In the genomic region with DNA sequence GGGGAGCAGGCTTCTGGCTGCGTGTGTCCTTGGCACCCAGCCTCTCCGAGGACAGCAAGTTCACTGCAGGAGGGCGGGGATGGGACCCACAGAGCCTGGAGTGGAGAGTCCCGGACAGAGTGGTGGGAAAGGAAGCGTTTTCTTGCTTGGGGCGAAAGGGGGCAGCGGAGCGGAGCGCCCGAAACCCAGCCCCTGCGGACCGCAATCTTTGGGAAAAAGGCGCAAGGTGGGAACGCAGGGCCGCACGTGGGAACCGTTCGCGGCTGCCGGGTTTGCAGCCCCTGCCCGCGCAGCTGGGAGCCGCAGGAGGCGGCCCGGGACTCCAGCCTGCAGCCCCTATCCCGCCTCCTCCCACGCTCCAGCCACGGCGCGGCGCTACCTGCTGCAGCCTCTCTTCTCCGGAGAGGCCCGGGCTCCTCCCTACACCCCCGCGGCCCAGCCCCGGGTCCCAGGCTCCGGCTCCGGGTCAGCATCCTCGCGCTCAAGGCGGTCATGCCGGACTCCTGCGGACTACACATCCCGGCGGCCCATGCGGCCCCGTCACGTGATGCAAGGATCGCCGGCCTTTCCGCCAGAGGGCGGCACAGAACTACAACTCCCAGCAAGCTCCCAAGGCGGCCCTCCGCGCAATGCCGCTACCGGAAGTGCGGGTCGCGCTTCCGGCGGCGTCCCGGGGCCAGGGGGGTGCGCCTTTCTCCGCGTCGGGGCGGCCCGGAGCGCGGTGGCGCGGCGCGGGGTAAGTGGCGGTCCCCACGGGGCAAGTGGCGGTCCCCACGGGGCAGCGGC, we compare ENCODE assay signal across 1 cellular context.
TF ChIP-seq lines count a peak whose summit lies in the region.

Gene NTHL1 (minus strand): TSS at position 505 of the 786 bp plus-strand sequence. CDS start 11 bp downstream, at position 494.
Gene TSC2 (plus strand): TSS at position 656 of the 786 bp plus-strand sequence. CDS start 631 bp downstream, outside the sequence.

TF ChIP-seq in HepG2, 621 proteins besides CTCF, POLR2A, EP300 and RAD21 (continued from another document and continues in another):
- TF ChIP-seq GMEB1 (CRISPR knock-in tag; IDR thresholded peaks at IDR 0.05; ENCODE audit: borderline replicate concordance): peak; percentile 97
- TF ChIP-seq HMG20A (CRISPR knock-in tag; IDR thresholded peaks at IDR 0.05; ENCODE audit: borderline replicate concordance): no peak; the same call in 1 of the 2 replicates
- no peak for TF ChIP-seq ZNF10 (CRISPR knock-in tag; IDR thresholded peaks at IDR 0.05; ENCODE audit: borderline replicate concordance, low read depth)
- TF ChIP-seq ZNF367 (CRISPR knock-in tag; IDR thresholded peaks at IDR 0.05; ENCODE audit: borderline replicate concordance): no peak
- TF ChIP-seq FOXA1 (IDR thresholded peaks at IDR 0.05): no peak
- TF ChIP-seq FOXA1 (CRISPR knock-in tag; IDR thresholded peaks at IDR 0.05): no peak
- TF ChIP-seq ZNF703 (CRISPR knock-in tag; IDR thresholded peaks at IDR 0.05; ENCODE audit: borderline replicate concordance): peak; percentile 57; the same call in 1 of the 2 replicates
- TF ChIP-seq NFATC3 (CRISPR knock-in tag; IDR thresholded peaks at IDR 0.05): 0 out of 2 replicates have a peak, but pooled peaks have one; percentile 4
- peak; percentile 50 for TF ChIP-seq IKZF4 (CRISPR knock-in tag; IDR thresholded peaks at IDR 0.05; ENCODE audit: borderline replicate concordance, low read depth, not compliant biosample characterization)
- TF ChIP-seq, protein P1, sequence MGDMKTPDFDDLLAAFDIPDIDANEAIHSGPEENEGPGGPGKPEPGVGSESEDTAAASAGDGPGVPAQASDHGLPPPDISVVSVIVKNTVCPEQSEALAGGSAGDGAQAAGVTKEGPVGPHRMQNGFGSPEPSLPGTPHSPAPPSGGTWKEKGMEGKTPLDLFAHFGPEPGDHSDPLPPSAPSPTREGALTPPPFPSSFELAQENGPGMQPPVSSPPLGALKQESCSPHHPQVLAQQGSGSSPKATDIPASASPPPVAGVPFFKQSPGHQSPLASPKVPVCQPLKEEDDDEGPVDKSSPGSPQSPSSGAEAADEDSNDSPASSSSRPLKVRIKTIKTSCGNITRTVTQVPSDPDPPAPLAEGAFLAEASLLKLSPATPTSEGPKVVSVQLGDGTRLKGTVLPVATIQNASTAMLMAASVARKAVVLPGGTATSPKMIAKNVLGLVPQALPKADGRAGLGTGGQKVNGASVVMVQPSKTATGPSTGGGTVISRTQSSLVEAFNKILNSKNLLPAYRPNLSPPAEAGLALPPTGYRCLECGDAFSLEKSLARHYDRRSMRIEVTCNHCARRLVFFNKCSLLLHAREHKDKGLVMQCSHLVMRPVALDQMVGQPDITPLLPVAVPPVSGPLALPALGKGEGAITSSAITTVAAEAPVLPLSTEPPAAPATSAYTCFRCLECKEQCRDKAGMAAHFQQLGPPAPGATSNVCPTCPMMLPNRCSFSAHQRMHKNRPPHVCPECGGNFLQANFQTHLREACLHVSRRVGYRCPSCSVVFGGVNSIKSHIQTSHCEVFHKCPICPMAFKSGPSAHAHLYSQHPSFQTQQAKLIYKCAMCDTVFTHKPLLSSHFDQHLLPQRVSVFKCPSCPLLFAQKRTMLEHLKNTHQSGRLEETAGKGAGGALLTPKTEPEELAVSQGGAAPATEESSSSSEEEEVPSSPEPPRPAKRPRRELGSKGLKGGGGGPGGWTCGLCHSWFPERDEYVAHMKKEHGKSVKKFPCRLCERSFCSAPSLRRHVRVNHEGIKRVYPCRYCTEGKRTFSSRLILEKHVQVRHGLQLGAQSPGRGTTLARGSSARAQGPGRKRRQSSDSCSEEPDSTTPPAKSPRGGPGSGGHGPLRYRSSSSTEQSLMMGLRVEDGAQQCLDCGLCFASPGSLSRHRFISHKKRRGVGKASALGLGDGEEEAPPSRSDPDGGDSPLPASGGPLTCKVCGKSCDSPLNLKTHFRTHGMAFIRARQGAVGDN (CRISPR knock-in tag; IDR thresholded peaks at IDR 0.05): peak; percentile 88
- no peak for TF ChIP-seq ZNF841 (CRISPR knock-in tag; IDR thresholded peaks at IDR 0.05; ENCODE audit: borderline replicate concordance)
- no peak for TF ChIP-seq ZNF205 (CRISPR knock-in tag; IDR thresholded peaks at IDR 0.05)
- TF ChIP-seq, protein P2, sequence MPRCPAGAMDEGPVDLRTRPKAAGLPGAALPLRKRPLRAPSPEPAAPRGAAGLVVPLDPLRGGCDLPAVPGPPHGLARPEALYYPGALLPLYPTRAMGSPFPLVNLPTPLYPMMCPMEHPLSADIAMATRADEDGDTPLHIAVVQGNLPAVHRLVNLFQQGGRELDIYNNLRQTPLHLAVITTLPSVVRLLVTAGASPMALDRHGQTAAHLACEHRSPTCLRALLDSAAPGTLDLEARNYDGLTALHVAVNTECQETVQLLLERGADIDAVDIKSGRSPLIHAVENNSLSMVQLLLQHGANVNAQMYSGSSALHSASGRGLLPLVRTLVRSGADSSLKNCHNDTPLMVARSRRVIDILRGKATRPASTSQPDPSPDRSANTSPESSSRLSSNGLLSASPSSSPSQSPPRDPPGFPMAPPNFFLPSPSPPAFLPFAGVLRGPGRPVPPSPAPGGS (CRISPR knock-in tag; IDR thresholded peaks at IDR 0.05): peak; percentile 92
- TF ChIP-seq NFRKB (IDR thresholded peaks at IDR 0.05): no peak
- TF ChIP-seq EHMT2 (IDR thresholded peaks at IDR 0.05; ENCODE audit: borderline replicate concordance, low read depth, low read length): no peak
- no peak for TF ChIP-seq SRY (CRISPR knock-in tag; IDR thresholded peaks at IDR 0.05)
- TF ChIP-seq TGIF2 (CRISPR knock-in tag; IDR thresholded peaks at IDR 0.05): peak; percentile 15; the same call in 1 of the 2 replicates
- TF ChIP-seq HOXA5 (CRISPR knock-in tag; IDR thresholded peaks at IDR 0.05): no peak; the same call in 1 of the 2 replicates
- 0 out of 2 replicates have a peak, but pooled peaks have one; percentile 66 for TF ChIP-seq ZSCAN20 (CRISPR knock-in tag; IDR thresholded peaks at IDR 0.05; ENCODE audit: borderline replicate concordance)
- no peak for TF ChIP-seq ZBTB10 (CRISPR knock-in tag; IDR thresholded peaks at IDR 0.05; ENCODE audit: borderline replicate concordance)
- TF ChIP-seq, protein P3, sequence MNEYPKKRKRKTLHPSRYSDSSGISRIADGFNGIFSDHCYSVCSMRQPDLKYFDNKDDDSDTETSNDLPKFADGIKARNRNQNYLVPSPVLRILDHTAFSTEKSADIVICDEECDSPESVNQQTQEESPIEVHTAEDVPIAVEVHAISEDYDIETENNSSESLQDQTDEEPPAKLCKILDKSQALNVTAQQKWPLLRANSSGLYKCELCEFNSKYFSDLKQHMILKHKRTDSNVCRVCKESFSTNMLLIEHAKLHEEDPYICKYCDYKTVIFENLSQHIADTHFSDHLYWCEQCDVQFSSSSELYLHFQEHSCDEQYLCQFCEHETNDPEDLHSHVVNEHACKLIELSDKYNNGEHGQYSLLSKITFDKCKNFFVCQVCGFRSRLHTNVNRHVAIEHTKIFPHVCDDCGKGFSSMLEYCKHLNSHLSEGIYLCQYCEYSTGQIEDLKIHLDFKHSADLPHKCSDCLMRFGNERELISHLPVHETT (CRISPR knock-in tag; conservative IDR thresholded peaks at IDR 0.05): peak; percentile 69
- TF ChIP-seq ZNF343 (CRISPR knock-in tag; IDR thresholded peaks at IDR 0.05): peak; percentile 57; the same call in 1 of the 2 replicates
- TF ChIP-seq SRF (IDR thresholded peaks at IDR 0.05; ENCODE audit: low read depth, low read length): no peak
- TF ChIP-seq, protein P4, sequence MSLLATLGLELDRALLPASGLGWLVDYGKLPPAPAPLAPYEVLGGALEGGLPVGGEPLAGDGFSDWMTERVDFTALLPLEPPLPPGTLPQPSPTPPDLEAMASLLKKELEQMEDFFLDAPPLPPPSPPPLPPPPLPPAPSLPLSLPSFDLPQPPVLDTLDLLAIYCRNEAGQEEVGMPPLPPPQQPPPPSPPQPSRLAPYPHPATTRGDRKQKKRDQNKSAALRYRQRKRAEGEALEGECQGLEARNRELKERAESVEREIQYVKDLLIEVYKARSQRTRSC (CRISPR knock-in tag; IDR thresholded peaks at IDR 0.05; ENCODE audit: low read depth): no peak
- TF ChIP-seq KLF16 (CRISPR knock-in tag; IDR thresholded peaks at IDR 0.05): peak in 1 of 2 experiments; percentile 27; a peak in 1 of 4 replicates
- TF ChIP-seq MEIS2 (CRISPR knock-in tag; IDR thresholded peaks at IDR 0.05): no peak
- peak; percentile 19; the same call in 1 of the 2 replicates for TF ChIP-seq NFKB2 (CRISPR knock-in tag; IDR thresholded peaks at IDR 0.05; ENCODE audit: borderline replicate concordance)
- no peak; the same call in 1 of the 2 replicates for TF ChIP-seq ELF4 (CRISPR knock-in tag; IDR thresholded peaks at IDR 0.05; ENCODE audit: borderline replicate concordance)
- no peak for TF ChIP-seq ZFYVE20 (CRISPR knock-in tag; IDR thresholded peaks at IDR 0.05; ENCODE audit: borderline replicate concordance, low read depth)
- TF ChIP-seq MIER2 (CRISPR knock-in tag; IDR thresholded peaks at IDR 0.05): no peak
- TF ChIP-seq ZNF629 (CRISPR knock-in tag; conservative IDR thresholded peaks at IDR 0.05): 0 out of 2 replicates have a peak, but pooled peaks have one; percentile 2
- TF ChIP-seq ZFP37 (CRISPR knock-in tag; IDR thresholded peaks at IDR 0.05; ENCODE audit: borderline replicate concordance): no peak
- TF ChIP-seq, protein P5, sequence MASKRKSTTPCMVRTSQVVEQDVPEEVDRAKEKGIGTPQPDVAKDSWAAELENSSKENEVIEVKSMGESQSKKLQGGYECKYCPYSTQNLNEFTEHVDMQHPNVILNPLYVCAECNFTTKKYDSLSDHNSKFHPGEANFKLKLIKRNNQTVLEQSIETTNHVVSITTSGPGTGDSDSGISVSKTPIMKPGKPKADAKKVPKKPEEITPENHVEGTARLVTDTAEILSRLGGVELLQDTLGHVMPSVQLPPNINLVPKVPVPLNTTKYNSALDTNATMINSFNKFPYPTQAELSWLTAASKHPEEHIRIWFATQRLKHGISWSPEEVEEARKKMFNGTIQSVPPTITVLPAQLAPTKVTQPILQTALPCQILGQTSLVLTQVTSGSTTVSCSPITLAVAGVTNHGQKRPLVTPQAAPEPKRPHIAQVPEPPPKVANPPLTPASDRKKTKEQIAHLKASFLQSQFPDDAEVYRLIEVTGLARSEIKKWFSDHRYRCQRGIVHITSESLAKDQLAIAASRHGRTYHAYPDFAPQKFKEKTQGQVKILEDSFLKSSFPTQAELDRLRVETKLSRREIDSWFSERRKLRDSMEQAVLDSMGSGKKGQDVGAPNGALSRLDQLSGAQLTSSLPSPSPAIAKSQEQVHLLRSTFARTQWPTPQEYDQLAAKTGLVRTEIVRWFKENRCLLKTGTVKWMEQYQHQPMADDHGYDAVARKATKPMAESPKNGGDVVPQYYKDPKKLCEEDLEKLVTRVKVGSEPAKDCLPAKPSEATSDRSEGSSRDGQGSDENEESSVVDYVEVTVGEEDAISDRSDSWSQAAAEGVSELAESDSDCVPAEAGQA (IDR thresholded peaks at IDR 0.05; ENCODE audit: low read depth): peak; percentile 90
- TF ChIP-seq, protein P5 (CRISPR knock-in tag; IDR thresholded peaks at IDR 0.05; ENCODE audit: borderline replicate concordance): no peak
- TF ChIP-seq SPEN (CRISPR knock-in tag; IDR thresholded peaks at IDR 0.05; ENCODE audit: low read depth): peak; percentile 81
- no peak for TF ChIP-seq MAF1 (CRISPR knock-in tag; IDR thresholded peaks at IDR 0.05; ENCODE audit: borderline replicate concordance)
- no peak for TF ChIP-seq NR1H2 (CRISPR knock-in tag; IDR thresholded peaks at IDR 0.05; ENCODE audit: borderline replicate concordance, low read depth)
- 0 out of 2 replicates have a peak, but pooled peaks have one; percentile 49 for TF ChIP-seq ZNF546 (CRISPR knock-in tag; conservative IDR thresholded peaks at IDR 0.05)
- peak; percentile 49; the same call in 1 of the 2 replicates for TF ChIP-seq ZNF614 (CRISPR knock-in tag; IDR thresholded peaks at IDR 0.05; ENCODE audit: borderline replicate concordance)
- peak; percentile 55 for TF ChIP-seq YEATS4 (CRISPR knock-in tag; IDR thresholded peaks at IDR 0.05; ENCODE audit: borderline replicate concordance)
- TF ChIP-seq FOXK1 (CRISPR knock-in tag; IDR thresholded peaks at IDR 0.05; ENCODE audit: borderline replicate concordance, low read depth): peak; percentile 85
